Comparison of ENCODE assay signal across 10 cellular contexts in the genomic region with DNA sequence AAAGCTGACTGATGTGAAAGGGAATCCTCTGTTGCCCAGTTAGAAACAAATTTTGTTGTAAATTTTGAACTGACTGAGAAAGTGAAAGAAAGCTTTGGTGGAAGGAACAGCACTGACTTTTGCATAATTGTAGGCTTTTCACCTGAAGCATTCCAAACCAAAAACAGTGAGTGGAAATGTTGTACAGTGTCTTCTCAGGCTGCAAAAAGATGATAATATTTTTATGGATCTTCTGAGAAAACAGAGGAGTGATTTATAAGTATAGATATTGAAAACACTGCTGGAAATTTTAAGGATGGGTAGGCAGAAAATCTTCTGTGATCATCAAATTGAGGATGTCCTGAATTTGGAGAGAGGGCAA. TPM values are rescaled to one million over a fixed set of nuclear protein-coding genes. Genes with fewer than 3 reads are reported as not detected.
DNase-seq lines count a peak whose midpoint lies in the region; ATAC-seq and TF ChIP-seq lines count a peak whose summit lies in the region.
"Had no signal": no experiment of that assay in that cellular context is flagged by ENCODE, and none has a peak within 500 bp of the region (broad histone marks: within the 10 kb centered on the region; RNA-seq: fewer than 3 reads in every experiment).

No MANE protein-coding gene starts in this region.

- DNase-seq in mesothelial cell of epicardium (ENCODE audit: low spot score in 2 of 2, unreplicated experiment in 2 of 2) (no peak), tibial artery (no peak)
- no peak for DNase-seq in activated T-cell treated with anti-CD3 and anti-CD28 coated beads, Interleukin-2, amount 50 U/mL, for 72 hours
- DNase-seq: activated naive CD4-positive, alpha-beta T cell treated with anti-CD3 and anti-CD28 coated beads, Interleukin-2, amount 10 ng/mL, durations not matched to agents 7 days and 5 days; immature natural killer cell had no signal

- no peaks in the 10 kb centered on the region for H3K27me3 Mint-ChIP-seq in brain
- no peaks in the 10 kb centered on the region for H3K27me3 Mint-ChIP-seq in mesothelial cell of epicardium (ENCODE audit: low read depth)
- no peaks in the 10 kb centered on the region for H3K27me3 Mint-ChIP-seq in activated T-cell treated with anti-CD3 and anti-CD28 coated beads, Interleukin-2, amount 50 U/mL, for 72 hours (ENCODE audit: low read depth)
- H3K27me3 Mint-ChIP-seq: activated naive CD4-positive, alpha-beta T cell treated with anti-CD3 and anti-CD28 coated beads, Interleukin-2, amount 10 ng/mL, durations not matched to agents 7 days and 5 days had no signal

- TF ChIP-seq CTCF in brain (conservative IDR thresholded peaks at IDR 0.05): no peak
- TF ChIP-seq CTCF in mesothelial cell of epicardium (IDR thresholded peaks at IDR 0.05; ENCODE audit: unreplicated experiment): no peak
- TF ChIP-seq CTCF in tibial artery (IDR thresholded peaks at IDR 0.05): no peak

- H3K36me3 Mint-ChIP-seq in brain (peaks cover 3% of the 10 kb centered on the region), mesothelial cell of epicardium (peaks cover 4% of the 10 kb centered on the region)
- peaks cover 2% of the 10 kb centered on the region in 2 donors for H3K36me3 Mint-ChIP-seq in activated T-cell treated with anti-CD3 and anti-CD28 coated beads, Interleukin-2, amount 50 U/mL, for 72 hours (ENCODE audit: insufficient read depth in 2 of 2)
- H3K36me3 Mint-ChIP-seq: activated naive CD4-positive, alpha-beta T cell treated with anti-CD3 and anti-CD28 coated beads, Interleukin-2, amount 10 ng/mL, durations not matched to agents 7 days and 5 days; immature natural killer cell had no signal

- ATAC-seq in HG03442 (IDR thresholded peaks at IDR 0.05; ENCODE audit: unreplicated experiment): peak; percentile 18
- no peak for ATAC-seq in activated CD4-positive, CD25-positive, alpha-beta regulatory T cell treated with anti-CD3 and anti-CD28 coated beads, Interleukin-2, amount 50 U/mL, for 24 hours
- ATAC-seq in GM21381 (IDR thresholded peaks at IDR 0.05; ENCODE audit: unreplicated experiment): no peak
- no peak for ATAC-seq in activated T-cell treated with anti-CD3 and anti-CD28 coated beads, Interleukin-2, amount 50 U/mL, for 72 hours (replicated peaks in 1 of 2)

- H3K9me3 ChIP-seq in tibial artery: no peaks in the 10 kb centered on the region

- H3K27ac ChIP-seq in tibial artery: peak overlapping the region; percentile 64 to 66

- intact Hi-C loops in tibial artery (cut with DNase I; ENCODE audit: low total_unique reads): no loop called here

- H3K27ac Mint-ChIP-seq in brain (peak overlapping the region; percentile 75 to 99 (median 86)), mesothelial cell of epicardium (peak overlapping the region; percentile 94)
- H3K27ac Mint-ChIP-seq in activated T-cell treated with anti-CD3 and anti-CD28 coated beads, Interleukin-2, amount 50 U/mL, for 72 hours: no peak overlapping the region
- H3K27ac Mint-ChIP-seq: activated naive CD4-positive, alpha-beta T cell treated with anti-CD3 and anti-CD28 coated beads, Interleukin-2, amount 10 ng/mL, durations not matched to agents 7 days and 5 days; immature natural killer cell had no signal

- H3K4me3 Mint-ChIP-seq in brain: peak overlapping the region in 4 of 5 experiments; percentile 32 to 70 (median 69)
- peak overlapping the region; percentile 4 for H3K4me3 Mint-ChIP-seq in mesothelial cell of epicardium
- no peak overlapping the region for H3K4me3 Mint-ChIP-seq in activated T-cell treated with anti-CD3 and anti-CD28 coated beads, Interleukin-2, amount 50 U/mL, for 72 hours
- H3K4me3 Mint-ChIP-seq: activated naive CD4-positive, alpha-beta T cell treated with anti-CD3 and anti-CD28 coated beads, Interleukin-2, amount 10 ng/mL, durations not matched to agents 7 days and 5 days; immature natural killer cell had no signal

- H3K4me3 ChIP-seq in tibial artery: no peak overlapping the region

- peaks cover 58% of the 10 kb centered on the region for H3K4me1 Mint-ChIP-seq in brain
- peaks cover 80% of the 10 kb centered on the region for H3K4me1 Mint-ChIP-seq in mesothelial cell of epicardium
- H3K4me1 Mint-ChIP-seq in activated T-cell treated with anti-CD3 and anti-CD28 coated beads, Interleukin-2, amount 50 U/mL, for 72 hours (ENCODE audit: low read depth): no peaks in the 10 kb centered on the region
- H3K4me1 Mint-ChIP-seq: activated naive CD4-positive, alpha-beta T cell treated with anti-CD3 and anti-CD28 coated beads, Interleukin-2, amount 10 ng/mL, durations not matched to agents 7 days and 5 days; immature natural killer cell had no signal

- H3K27me3 ChIP-seq in tibial artery: no peaks in the 10 kb centered on the region

- peaks cover 0 to 96% (median 34%) of the 10 kb centered on the region in 4 donors for H3K4me1 ChIP-seq in tibial artery

- no peaks in the 10 kb centered on the region for H3K36me3 ChIP-seq in tibial artery

- H3K9me3 Mint-ChIP-seq in brain (peaks cover 0 to 5% (median 0%) of the 10 kb centered on the region in 5 experiments), mesothelial cell of epicardium (no peaks in the 10 kb centered on the region)
- H3K9me3 Mint-ChIP-seq in activated T-cell treated with anti-CD3 and anti-CD28 coated beads, Interleukin-2, amount 50 U/mL, for 72 hours: peaks cover 7 to 8% of the 10 kb centered on the region in 2 donors

RNA-seq across cellular contexts. Expression of gene LURAP1L, which starts 40.0 kb away (rescaled TPM):
- polyA plus RNA-seq in brain (ENCODE audit: insufficient read depth, low read depth, low replicate concordance): 2.8 TPM
- total RNA-seq in mesothelial cell of epicardium: 31.2 to 33.9 TPM (median 32.7 TPM) in 3 replicates
- not detected for total RNA-seq in activated T-cell treated with anti-CD3 and anti-CD28 coated beads, Interleukin-2, amount 50 U/mL, for 72 hours
- total RNA-seq: G401 had no signal
- polyA plus RNA-seq: immature natural killer cell had no signal

Comparison
In these comparisons a context has a peak if more than half of its experiments do, and no peak if none do; other contexts are left out.
1. H3K4me3 Mint-ChIP-seq: peak in brain (4 of 5) and mesothelial cell of epicardium (single experiment); none in activated T-cell treated with anti-CD3 and anti-CD28 coated beads, Interleukin-2, amount 50 U/mL, for 72 hours (0 of 2).
2. RNA of gene LURAP1L, which starts 40.0 kb away (total RNA-seq): 31.2 to 33.9 TPM in mesothelial cell of epicardium; not detected in activated T-cell treated with anti-CD3 and anti-CD28 coated beads, Interleukin-2, amount 50 U/mL, for 72 hours; every median in the first group is over 10 times any median in the second.